Comparison of ENCODE assay signal across 27 cellular contexts in genomic region chr12:5114436-5114835, GRCh38.
"Had no signal": no experiment of that assay in that cellular context is flagged by ENCODE, and none has a peak within 500 bp of the region (broad histone marks: within the 10 kb centered on the region; RNA-seq: fewer than 3 reads in every experiment).

No MANE protein-coding gene starts in this region.

- H3K27me3 ChIP-seq: body of pancreas, right lobe of liver, tibial artery had no signal

- H3K4me3 Mint-ChIP-seq: activated CD4-positive, alpha-beta T cell treated with anti-CD3 and anti-CD28 coated beads, Interleukin-2, amount 10 ng/mL, durations not matched to agents 7 days and 5 days; activated CD8-positive, alpha-beta T cell treated with anti-CD3 and anti-CD28 coated beads for 36 hours; activated naive CD8-positive, alpha-beta T cell treated with anti-CD3 and anti-CD28 coated beads, Interleukin-2, amount 50 U/mL, for 24 hours; activated T-helper 1 cell treated with anti-CD3 and anti-CD28 coated beads, Interleukin-12 subunit alpha, Interleukin-12 subunit beta, Interleukin-2, Interleukin-4 antibody, amounts not matched to agents 30 ng/mL and 10 ng/mL and 1 ng/mL, durations not matched to agents 14 hours and 24 hours and 36 hours; memory B cell; nephron; stimulated activated effector memory CD8-positive, alpha-beta T cell treated with anti-CD3 and anti-CD28 coated beads, Interleukin-12 subunit alpha, Interleukin-12 subunit beta, amount 100 ng/mL, for 72 hours; stimulated activated naive CD8-positive, alpha-beta T cell treated with anti-CD3 and anti-CD28 coated beads, Interleukin-15, amount 100 ng/mL, for 72 hours; T-helper 2 cell treated with Interferon-gamma antibody and Interleukin-4, amounts not matched to agents 5 μg/mL and 100 μg/mL, for 36 hours had no signal

- H3K9me3 Mint-ChIP-seq: activated CD4-positive, alpha-beta T cell treated with anti-CD3 and anti-CD28 coated beads, Interleukin-2, amount 10 ng/mL, durations not matched to agents 7 days and 5 days; activated CD8-positive, alpha-beta T cell treated with anti-CD3 and anti-CD28 coated beads for 36 hours; activated naive CD8-positive, alpha-beta T cell treated with anti-CD3 and anti-CD28 coated beads, Interleukin-2, amount 50 U/mL, for 24 hours; activated T-helper 1 cell treated with anti-CD3 and anti-CD28 coated beads, Interleukin-12 subunit alpha, Interleukin-12 subunit beta, Interleukin-2, Interleukin-4 antibody, amounts not matched to agents 30 ng/mL and 10 ng/mL and 1 ng/mL, durations not matched to agents 14 hours and 24 hours and 36 hours; memory B cell; nephron; stimulated activated effector memory CD8-positive, alpha-beta T cell treated with anti-CD3 and anti-CD28 coated beads, Interleukin-12 subunit alpha, Interleukin-12 subunit beta, amount 100 ng/mL, for 72 hours; stimulated activated naive CD8-positive, alpha-beta T cell treated with anti-CD3 and anti-CD28 coated beads, Interleukin-15, amount 100 ng/mL, for 72 hours; T-helper 2 cell treated with Interferon-gamma antibody and Interleukin-4, amounts not matched to agents 5 μg/mL and 100 μg/mL, for 36 hours had no signal

- DNase-seq: activated CD4-positive, alpha-beta T cell treated with anti-CD3 and anti-CD28 coated beads, Interleukin-2, amount 10 ng/mL, durations not matched to agents 7 days and 5 days; activated CD4-positive, CD25-positive, alpha-beta regulatory T cell treated with anti-CD3 and anti-CD28 coated beads, Interleukin-2, amount 50 U/mL, for 72 hours; activated CD8-positive, alpha-beta T cell treated with anti-CD3 and anti-CD28 coated beads for 36 hours; activated gamma-delta T cell; activated naive CD4-positive, alpha-beta T cell treated with anti-CD3 and anti-CD28 coated beads, Interleukin-2, amount 50 U/mL, for 16 hours; activated naive CD8-positive, alpha-beta T cell treated with anti-CD3 and anti-CD28 coated beads, Interleukin-2, amount 50 U/mL, for 24 hours; anterior cingulate cortex; body of pancreas; caudate nucleus; dermis blood vessel endothelial cell; effector CD8-positive, alpha-beta T cell; erythroblast; foreskin melanocyte; kidney glomerular epithelial cell; left ventricle myocardium inferior; right lobe of liver; small intestine; stimulated activated CD4-positive, alpha-beta T cell treated with anti-CD3 and anti-CD28 coated beads, Interleukin-2, amount 100 ng/mL, for 24 hours; stimulated activated naive CD8-positive, alpha-beta T cell treated with anti-CD3 and anti-CD28 coated beads, Interleukin-15, amount 100 ng/mL, for 72 hours; tibial artery had no signal

- H3K36me3 ChIP-seq: left ventricle myocardium inferior, right lobe of liver, tibial artery had no signal

- H3K4me3 ChIP-seq: body of pancreas, left ventricle myocardium inferior, right lobe of liver, tibial artery had no signal

- H3K36me3 Mint-ChIP-seq: memory B cell; stimulated activated effector memory CD8-positive, alpha-beta T cell treated with anti-CD3 and anti-CD28 coated beads, Interleukin-12 subunit alpha, Interleukin-12 subunit beta, amount 100 ng/mL, for 72 hours had no signal

- H3K27ac ChIP-seq: body of pancreas, left ventricle myocardium inferior, parathyroid adenoma, right lobe of liver, tibial artery, VCaP had no signal

- H3K4me1 ChIP-seq: body of pancreas, left ventricle myocardium inferior, parathyroid adenoma, right lobe of liver, tibial artery had no signal

- ATAC-seq: activated CD8-positive, alpha-beta T cell treated with anti-CD3 and anti-CD28 coated beads for 36 hours; activated naive CD8-positive, alpha-beta T cell treated with anti-CD3 and anti-CD28 coated beads, Interleukin-2, amount 50 U/mL, for 24 hours; body of pancreas; right lobe of liver; stimulated activated effector memory CD8-positive, alpha-beta T cell treated with anti-CD3 and anti-CD28 coated beads, Interleukin-12 subunit alpha, Interleukin-12 subunit beta, amount 100 ng/mL, for 72 hours; stimulated activated naive CD8-positive, alpha-beta T cell treated with anti-CD3 and anti-CD28 coated beads, Interleukin-15, amount 100 ng/mL, for 72 hours had no signal

- H3K4me1 Mint-ChIP-seq: activated CD4-positive, alpha-beta T cell treated with anti-CD3 and anti-CD28 coated beads, Interleukin-2, amount 10 ng/mL, durations not matched to agents 7 days and 5 days; activated naive CD8-positive, alpha-beta T cell treated with anti-CD3 and anti-CD28 coated beads, Interleukin-2, amount 50 U/mL, for 24 hours; memory B cell; stimulated activated naive CD8-positive, alpha-beta T cell treated with anti-CD3 and anti-CD28 coated beads, Interleukin-15, amount 100 ng/mL, for 72 hours had no signal

- H3K9me3 ChIP-seq: body of pancreas, left ventricle myocardium inferior, right lobe of liver, tibial artery had no signal

- H3K27ac Mint-ChIP-seq: activated CD4-positive, alpha-beta T cell treated with anti-CD3 and anti-CD28 coated beads, Interleukin-2, amount 10 ng/mL, durations not matched to agents 7 days and 5 days; activated CD8-positive, alpha-beta T cell treated with anti-CD3 and anti-CD28 coated beads for 36 hours; activated naive CD8-positive, alpha-beta T cell treated with anti-CD3 and anti-CD28 coated beads, Interleukin-2, amount 50 U/mL, for 24 hours; activated T-helper 1 cell treated with anti-CD3 and anti-CD28 coated beads, Interleukin-12 subunit alpha, Interleukin-12 subunit beta, Interleukin-2, Interleukin-4 antibody, amounts not matched to agents 30 ng/mL and 10 ng/mL and 1 ng/mL, durations not matched to agents 14 hours and 24 hours and 36 hours; memory B cell; nephron; stimulated activated effector memory CD8-positive, alpha-beta T cell treated with anti-CD3 and anti-CD28 coated beads, Interleukin-12 subunit alpha, Interleukin-12 subunit beta, amount 100 ng/mL, for 72 hours; stimulated activated naive CD8-positive, alpha-beta T cell treated with anti-CD3 and anti-CD28 coated beads, Interleukin-15, amount 100 ng/mL, for 72 hours; T-helper 2 cell treated with Interferon-gamma antibody and Interleukin-4, amounts not matched to agents 5 μg/mL and 100 μg/mL, for 36 hours had no signal
